In the genomic region with DNA sequence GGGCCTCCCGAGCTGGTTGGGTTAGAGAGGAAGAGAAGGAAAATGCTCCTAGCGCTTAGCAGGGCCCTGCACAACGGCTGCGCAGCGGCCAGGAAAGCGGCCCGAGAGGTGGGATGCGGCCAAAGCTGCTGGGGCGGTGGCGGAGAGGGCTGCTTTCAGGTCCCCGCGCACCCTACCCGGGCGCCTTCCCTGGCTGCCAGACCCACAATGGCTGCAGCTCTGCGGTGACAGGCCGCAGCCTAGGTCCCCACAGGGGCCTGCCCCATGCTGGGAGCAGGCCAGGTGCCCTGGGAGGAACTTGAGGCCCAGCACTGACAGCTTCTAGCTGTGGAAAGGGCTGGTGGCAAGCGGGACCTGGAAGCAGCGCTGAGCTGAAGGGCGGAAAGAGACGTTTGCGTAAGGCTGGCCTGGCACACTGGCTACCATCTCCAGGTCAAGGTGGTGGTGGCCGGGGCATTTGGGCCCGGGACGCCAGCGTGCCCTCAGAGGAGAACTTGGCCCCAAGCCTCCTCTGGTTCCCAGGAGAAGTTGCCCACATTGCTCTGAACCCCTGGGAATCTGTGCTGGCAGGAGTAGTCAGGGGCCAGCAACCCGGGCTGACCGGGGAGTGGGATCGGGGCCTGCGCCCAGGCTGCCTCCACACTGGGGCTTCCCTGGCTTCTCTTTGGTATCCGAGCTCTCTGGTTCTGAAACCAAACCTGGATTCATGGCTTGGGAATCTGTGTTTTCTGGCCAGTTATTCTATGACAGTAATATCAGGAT, we compare ENCODE assay signal across 25 cellular contexts.
"Had no signal": no experiment of that assay in that cellular context is flagged by ENCODE, and none has a peak within 500 bp of the region (broad histone marks: within the 10 kb centered on the region; RNA-seq: fewer than 3 reads in every experiment).

No MANE protein-coding gene starts in this region.

- H3K79me2 ChIP-seq: parathyroid adenoma had no signal

- DNase-seq: dorsolateral prefrontal cortex; effector CD4-positive, alpha-beta T cell; foreskin fibroblast; gastrocnemius medialis; head of caudate nucleus; kidney; mesenchymal stem cell; mucosa of descending colon; naive B cell; right lobe of liver; small intestine; stimulated activated CD4-positive, alpha-beta T cell treated with anti-CD3 and anti-CD28 coated beads, Interleukin-15, amount 100 ng/mL, for 24 hours; stimulated activated CD4-positive, alpha-beta T cell treated with anti-CD3 and anti-CD28 coated beads, Interleukin-2, amount 100 ng/mL, for 48 hours; stimulated activated naive CD4-positive, alpha-beta T cell; stimulated activated naive CD8-positive, alpha-beta T cell treated with anti-CD3 and anti-CD28 coated beads, Interleukin-15, amount 100 ng/mL, for 72 hours; thyroid gland; trophoblast cell had no signal

- H3K4me1 ChIP-seq: gastrocnemius medialis, left lung, parathyroid adenoma, right lobe of liver, thyroid gland had no signal

- H3K27me3 ChIP-seq: dorsolateral prefrontal cortex, gastrocnemius medialis, left lung, right lobe of liver, thyroid gland had no signal

- H3K36me3 ChIP-seq: gastrocnemius medialis, left lung, right lobe of liver, thyroid gland had no signal

- H3K9me3 Mint-ChIP-seq: mesothelial cell of epicardium; neural crest cell; stimulated activated naive CD8-positive, alpha-beta T cell treated with anti-CD3 and anti-CD28 coated beads, Interleukin-15, amount 100 ng/mL, for 72 hours had no signal

- H3K9ac ChIP-seq: parathyroid adenoma had no signal

- H2AFZ ChIP-seq: parathyroid adenoma had no signal

- H3K4me3 ChIP-seq: dorsolateral prefrontal cortex, gastrocnemius medialis, left lung, mucosa of descending colon, right lobe of liver, thyroid gland had no signal

- H3K4me1 Mint-ChIP-seq: mesothelial cell of epicardium; naive B cell; neural crest cell; stimulated activated naive CD8-positive, alpha-beta T cell treated with anti-CD3 and anti-CD28 coated beads, Interleukin-15, amount 100 ng/mL, for 72 hours had no signal

- H3K27ac ChIP-seq: dorsolateral prefrontal cortex, epithelial cell of prostate, gastrocnemius medialis, left lung, parathyroid adenoma, right lobe of liver, thyroid gland had no signal

- H3K4me3 Mint-ChIP-seq: mesothelial cell of epicardium; naive B cell; natural killer cell treated with Interleukin-12 subunit alpha and Interleukin-12 subunit beta and Interleukin-15 and Interleukin-18, amount 100 ng/mL, for 72 hours; neural crest cell; stimulated activated naive CD8-positive, alpha-beta T cell treated with anti-CD3 and anti-CD28 coated beads, Interleukin-15, amount 100 ng/mL, for 72 hours had no signal

- H3K9me3 ChIP-seq: gastrocnemius medialis, mucosa of descending colon, right lobe of liver, thyroid gland had no signal

- H3K27ac Mint-ChIP-seq: mesothelial cell of epicardium; naive B cell; natural killer cell treated with Interleukin-12 subunit alpha and Interleukin-12 subunit beta and Interleukin-15 and Interleukin-18, amount 100 ng/mL, for 72 hours; progenitor cell of endocrine pancreas; stimulated activated naive CD8-positive, alpha-beta T cell treated with anti-CD3 and anti-CD28 coated beads, Interleukin-15, amount 100 ng/mL, for 72 hours had no signal

- H3K36me3 Mint-ChIP-seq: mesothelial cell of epicardium; naive B cell; natural killer cell treated with Interleukin-12 subunit alpha and Interleukin-12 subunit beta and Interleukin-15 and Interleukin-18, amount 100 ng/mL, for 72 hours had no signal

- H3K27me3 Mint-ChIP-seq: naive B cell; natural killer cell treated with Interleukin-12 subunit alpha and Interleukin-12 subunit beta and Interleukin-15 and Interleukin-18, amount 100 ng/mL, for 72 hours; progenitor cell of endocrine pancreas; stimulated activated naive CD8-positive, alpha-beta T cell treated with anti-CD3 and anti-CD28 coated beads, Interleukin-15, amount 100 ng/mL, for 72 hours had no signal

- ATAC-seq: esophagus mucosa; gastrocnemius medialis; left lung; mucosa of descending colon; natural killer cell treated with Interleukin-12 subunit alpha and Interleukin-12 subunit beta and Interleukin-15 and Interleukin-18, amount 100 ng/mL, for 72 hours; stimulated activated naive CD8-positive, alpha-beta T cell treated with anti-CD3 and anti-CD28 coated beads, Interleukin-15, amount 100 ng/mL, for 72 hours had no signal
